1 cellular context compared by ENCODE assay signal in genomic region chr7:95502403-95502802, GRCh38.
TF ChIP-seq lines count a peak whose summit lies in the region.

No MANE protein-coding gene starts in this region.

TF ChIP-seq in K562, 482 proteins besides CTCF, POLR2A, EP300 and RAD21 (continued from another document):
- no peak for TF ChIP-seq CREB1 (IDR thresholded peaks at IDR 0.05)
- no peak for TF ChIP-seq CREB1 (CRISPR knock-in tag; IDR thresholded peaks at IDR 0.05)
- TF ChIP-seq ZNF76 (CRISPR knock-in tag; IDR thresholded peaks at IDR 0.05; ENCODE audit: borderline replicate concordance) = no peak
- no peak for TF ChIP-seq MAFK (IDR thresholded peaks at IDR 0.05; ENCODE audit: low read length)
- TF ChIP-seq, protein P1, sequence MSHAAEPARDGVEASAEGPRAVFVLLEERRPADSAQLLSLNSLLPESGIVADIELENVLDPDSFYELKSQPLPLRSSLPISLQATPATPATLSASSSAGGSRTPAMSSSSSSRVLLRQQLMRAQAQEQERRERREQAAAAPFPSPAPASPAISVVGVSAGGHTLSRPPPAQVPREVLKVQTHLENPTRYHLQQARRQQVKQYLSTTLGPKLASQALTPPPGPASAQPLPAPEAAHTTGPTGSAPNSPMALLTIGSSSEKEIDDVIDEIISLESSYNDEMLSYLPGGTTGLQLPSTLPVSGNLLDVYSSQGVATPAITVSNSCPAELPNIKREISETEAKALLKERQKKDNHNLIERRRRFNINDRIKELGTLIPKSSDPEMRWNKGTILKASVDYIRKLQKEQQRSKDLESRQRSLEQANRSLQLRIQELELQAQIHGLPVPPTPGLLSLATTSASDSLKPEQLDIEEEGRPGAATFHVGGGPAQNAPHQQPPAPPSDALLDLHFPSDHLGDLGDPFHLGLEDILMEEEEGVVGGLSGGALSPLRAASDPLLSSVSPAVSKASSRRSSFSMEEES (CRISPR knock-in tag; IDR thresholded peaks at IDR 0.05) = peak; percentile 90
